20 cellular contexts compared by ENCODE assay signal in the genomic region with DNA sequence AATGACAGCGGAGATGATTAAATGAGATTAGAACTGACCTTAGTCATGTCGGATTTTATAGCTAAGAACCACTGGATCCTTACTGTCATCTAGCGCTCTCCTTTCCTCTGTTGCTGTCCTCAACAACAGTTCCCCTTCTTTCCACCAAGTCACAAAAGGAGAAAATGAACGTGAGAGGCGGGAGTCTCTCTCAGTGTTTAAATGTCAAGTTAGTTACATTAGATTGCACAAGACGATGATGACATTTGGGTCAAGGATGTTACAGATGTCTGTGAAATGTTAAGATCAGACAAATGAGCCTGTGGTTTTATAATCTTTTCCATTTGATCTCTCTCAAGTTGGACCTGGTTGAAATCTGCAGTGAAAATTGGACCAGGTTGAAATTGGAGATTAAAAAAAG. TPM values are rescaled to one million over a fixed set of nuclear protein-coding genes. Genes with fewer than 3 reads are reported as not detected.
DNase-seq lines count a peak whose midpoint lies in the region; ATAC-seq, FAIRE-seq and TF ChIP-seq lines count a peak whose summit lies in the region.
"Had no signal": no experiment of that assay in that cellular context is flagged by ENCODE, and none has a peak within 500 bp of the region (broad histone marks: within the 10 kb centered on the region; RNA-seq: fewer than 3 reads in every experiment).

No MANE protein-coding gene starts in this region.

- no peaks in the 10 kb centered on the region for H3K27me3 Mint-ChIP-seq in CD4-positive, CD25-positive, alpha-beta regulatory T cell
- no peaks in the 10 kb centered on the region for H3K27me3 Mint-ChIP-seq in activated naive CD8-positive, alpha-beta T cell treated with anti-CD3 and anti-CD28 coated beads for 36 hours

- no peak overlapping the region for H3K9ac ChIP-seq in mesenchymal stem cell (ENCODE audit: low read length)

- WGBS in mesenchymal stem cell, result 88% methylated on average over 5 of the region's 6 CpGs

- H3K27ac ChIP-seq in CD4-positive, CD25-positive, alpha-beta regulatory T cell (ENCODE audit: insufficient read depth, low read length, poor library complexity, severe bottlenecking), result no peak overlapping the region
- H3K27ac ChIP-seq in mesenchymal stem cell (ENCODE audit: low read length, poor library complexity, severe bottlenecking), result no peak overlapping the region
- H3K27ac ChIP-seq: tibial artery had no signal

- H3K36me3 ChIP-seq in CD4-positive, CD25-positive, alpha-beta regulatory T cell (ENCODE audit: control insufficient read depth, insufficient read depth, low read length), result peaks cover 86% of the 10 kb centered on the region
- H3K36me3 ChIP-seq in mesenchymal stem cell (ENCODE audit: control insufficient read depth in 1 of 2, insufficient read depth in 2 of 2, low read depth in 1 of 2, low read length in 2 of 2), result peaks cover 8 to 93% of the 10 kb centered on the region in 2 experiments

- FAIRE-seq in D721Med (lab: Jason Lieb, UNC), result peak; percentile 86
- FAIRE-seq: GM18507, islet of Langerhans had no signal

- H3K27me3 ChIP-seq in CD4-positive, CD25-positive, alpha-beta regulatory T cell (ENCODE audit: control insufficient read depth, insufficient read depth, low read length), result no peaks in the 10 kb centered on the region
- no peaks in the 10 kb centered on the region for H3K27me3 ChIP-seq in mesenchymal stem cell (ENCODE audit: control insufficient read depth in 1 of 2, insufficient read depth in 1 of 2, low read length in 2 of 2)
- H3K27me3 ChIP-seq: tibial artery had no signal

- no peak overlapping the region for H2BK5ac ChIP-seq in mesenchymal stem cell (ENCODE audit: low read depth, low read length, poor library complexity, severe bottlenecking)

- H3K79me1 ChIP-seq in mesenchymal stem cell (replicated peaks; ENCODE audit: low read length, poor library complexity, severe bottlenecking), result peaks cover 11% of the 10 kb centered on the region

- no peak for ATAC-seq in CD4-positive, CD25-positive, alpha-beta regulatory T cell (ENCODE audit: low read depth in 2 of 2)
- no peak for ATAC-seq in left lobe of liver
- ATAC-seq: right cardiac atrium had no signal

- H3K4me1 Mint-ChIP-seq in CD4-positive, CD25-positive, alpha-beta regulatory T cell, result peaks cover 0 to 17% (median 9%) of the 10 kb centered on the region in 4 donors
- peaks cover 11% of the 10 kb centered on the region for H3K4me1 Mint-ChIP-seq in activated naive CD8-positive, alpha-beta T cell treated with anti-CD3 and anti-CD28 coated beads for 36 hours

- H4K8ac ChIP-seq in mesenchymal stem cell (ENCODE audit: low read length), result no peak overlapping the region

- H3K4me1 ChIP-seq in CD4-positive, CD25-positive, alpha-beta regulatory T cell (ENCODE audit: control insufficient read depth, insufficient read depth, low read length, poor library complexity, severe bottlenecking), result no peaks in the 10 kb centered on the region
- no peaks in the 10 kb centered on the region for H3K4me1 ChIP-seq in mesenchymal stem cell (ENCODE audit: control insufficient read depth, insufficient read depth, low read depth, low read length)
- H3K4me1 ChIP-seq: tibial artery had no signal

- H3K4me3 Mint-ChIP-seq in CD4-positive, CD25-positive, alpha-beta regulatory T cell, result peak overlapping the region in 3 of 4 donors; percentile 1 to 38 (median 27)
- H3K4me3 Mint-ChIP-seq in activated naive CD8-positive, alpha-beta T cell treated with anti-CD3 and anti-CD28 coated beads for 36 hours, result peak overlapping the region; percentile 75
- H3K4me3 Mint-ChIP-seq: HFFc6 had no signal

- no peak overlapping the region for H2BK120ac ChIP-seq in mesenchymal stem cell (ENCODE audit: low read depth, low read length)

- no peak overlapping the region for H3K18ac ChIP-seq in mesenchymal stem cell (ENCODE audit: low read depth in 1 of 2, low read length in 2 of 2)

- DNase-seq in CD4-positive, CD25-positive, alpha-beta regulatory T cell, result peak in 1 of 3 donors; percentile 12
- DNase-seq in D721Med (ENCODE audit: insufficient read length, low spot score) (no peak), mesenchymal stem cell (peak; percentile 11), left lobe of liver (ENCODE audit: low spot score) (no peak), HuH-7 (ENCODE audit: low spot score) (no peak), inferior parietal cortex (ENCODE audit: extremely low spot score) (no peak)
- DNase-seq in activated naive CD8-positive, alpha-beta T cell treated with anti-CD3 and anti-CD28 coated beads for 36 hours, result peak; percentile 10
- DNase-seq: activated CD4-positive, alpha-beta T cell treated with anti-CD3 and anti-CD28 coated beads, Interleukin-2, amount 50 U/mL, for 48 hours; Calu3; effector CD8-positive, alpha-beta T cell; HFFc6; NCI-H1092 treated with DMSO at 0.1 percent for 48 hours; NCI-H2029 treated with DMSO at 0.1 percent for 48 hours; NCI-H446; right cardiac atrium; stimulated activated CD4-positive, alpha-beta T cell treated with anti-CD3 and anti-CD28 coated beads, Interleukin-15, amount 100 ng/mL, for 24 hours; SW 1271; tibial artery had no signal

- TF ChIP-seq CTCF in D721Med (IDR thresholded peaks at IDR 0.05; ENCODE audit: insufficient read depth, missing control alignments), result no peak

- H2AK5ac ChIP-seq in mesenchymal stem cell (ENCODE audit: low read length, severe bottlenecking), result no peak overlapping the region

- peaks cover 41% of the 10 kb centered on the region for H3K36me3 Mint-ChIP-seq in CD4-positive, CD25-positive, alpha-beta regulatory T cell
- H3K36me3 Mint-ChIP-seq in activated naive CD8-positive, alpha-beta T cell treated with anti-CD3 and anti-CD28 coated beads for 36 hours, result peaks cover 26% of the 10 kb centered on the region

- peak overlapping the region; percentile 83 to 96 (median 92) for H3K27ac Mint-ChIP-seq in CD4-positive, CD25-positive, alpha-beta regulatory T cell
- H3K27ac Mint-ChIP-seq in activated naive CD8-positive, alpha-beta T cell treated with anti-CD3 and anti-CD28 coated beads for 36 hours, result peak overlapping the region; percentile 95
- H3K27ac Mint-ChIP-seq: HFFc6 had no signal

- no peak overlapping the region for H3K4me2 ChIP-seq in mesenchymal stem cell (ENCODE audit: low read length, poor library complexity, severe bottlenecking)

- no peaks in the 10 kb centered on the region for H3K9me3 ChIP-seq in CD4-positive, CD25-positive, alpha-beta regulatory T cell (ENCODE audit: control insufficient read depth in 2 of 2, low read length in 2 of 2)
- no peaks in the 10 kb centered on the region for H3K9me3 ChIP-seq in mesenchymal stem cell (ENCODE audit: control insufficient read depth, low read length)
- H3K9me3 ChIP-seq: tibial artery had no signal

- H3K4ac ChIP-seq in mesenchymal stem cell (ENCODE audit: low read depth in 1 of 2, low read length in 2 of 2), result no peak overlapping the region

- no peak overlapping the region for H3K23ac ChIP-seq in mesenchymal stem cell (ENCODE audit: low read length in 2 of 2)

- H2BK15ac ChIP-seq in mesenchymal stem cell (ENCODE audit: low read depth, poor library complexity, severe bottlenecking), result no peak overlapping the region

- no peak overlapping the region for H3K14ac ChIP-seq in mesenchymal stem cell (ENCODE audit: low read length in 2 of 2)

- peak overlapping the region; percentile 8 for H3K4me3 ChIP-seq in CD4-positive, CD25-positive, alpha-beta regulatory T cell (ENCODE audit: low read depth, low read length)
- no peak overlapping the region for H3K4me3 ChIP-seq in mesenchymal stem cell (ENCODE audit: insufficient read depth in 1 of 2, low read depth in 1 of 2, low read length in 2 of 2)
- H3K4me3 ChIP-seq: tibial artery had no signal

- no peaks in the 10 kb centered on the region for H3K9me3 Mint-ChIP-seq in CD4-positive, CD25-positive, alpha-beta regulatory T cell
- H3K9me3 Mint-ChIP-seq in activated naive CD8-positive, alpha-beta T cell treated with anti-CD3 and anti-CD28 coated beads for 36 hours, result no peaks in the 10 kb centered on the region
- H3K9me3 Mint-ChIP-seq: HFFc6 had no signal

- no peak overlapping the region for H2AFZ ChIP-seq in mesenchymal stem cell (ENCODE audit: low read depth, low read length)

- no peak overlapping the region for H2BK12ac ChIP-seq in mesenchymal stem cell (ENCODE audit: low read length in 2 of 2)

- no peak overlapping the region for H4K91ac ChIP-seq in mesenchymal stem cell (ENCODE audit: low read length)

RNA-seq across cellular contexts. Expression of gene FBXO38, which starts 53.5 kb away (rescaled TPM):
- 54.6 TPM for total RNA-seq in CD4-positive, CD25-positive, alpha-beta regulatory T cell
- polyA plus RNA-seq in CD4-positive, CD25-positive, alpha-beta regulatory T cell, result 10 to 100 TPM; 16.0 to 31.4 (median 19.8) TPM
- 10 to 100 TPM; 35.9 to 38.8 TPM for total RNA-seq in activated naive CD8-positive, alpha-beta T cell treated with anti-CD3 and anti-CD28 coated beads for 36 hours
- 27.8 TPM for polyA plus RNA-seq in mesenchymal stem cell (2013, experiment 1 of 2)
- polyA plus RNA-seq in mesenchymal stem cell (2013, experiment 2 of 2), result 28.9 TPM
- total RNA-seq in left lobe of liver, result 23.9 TPM

Comparison
In these comparisons a context has a peak if more than half of its experiments do, and no peak if none do; other contexts are left out.
1. DNase-seq: peak in activated naive CD8-positive, alpha-beta T cell treated with anti-CD3 and anti-CD28 coated beads for 36 hours (single experiment) and mesenchymal stem cell (single experiment); none in D721Med (single experiment), left lobe of liver (single experiment), HuH-7 (single experiment) and inferior parietal cortex (single experiment).